16 cellular contexts compared by ENCODE assay signal in the genomic region with DNA sequence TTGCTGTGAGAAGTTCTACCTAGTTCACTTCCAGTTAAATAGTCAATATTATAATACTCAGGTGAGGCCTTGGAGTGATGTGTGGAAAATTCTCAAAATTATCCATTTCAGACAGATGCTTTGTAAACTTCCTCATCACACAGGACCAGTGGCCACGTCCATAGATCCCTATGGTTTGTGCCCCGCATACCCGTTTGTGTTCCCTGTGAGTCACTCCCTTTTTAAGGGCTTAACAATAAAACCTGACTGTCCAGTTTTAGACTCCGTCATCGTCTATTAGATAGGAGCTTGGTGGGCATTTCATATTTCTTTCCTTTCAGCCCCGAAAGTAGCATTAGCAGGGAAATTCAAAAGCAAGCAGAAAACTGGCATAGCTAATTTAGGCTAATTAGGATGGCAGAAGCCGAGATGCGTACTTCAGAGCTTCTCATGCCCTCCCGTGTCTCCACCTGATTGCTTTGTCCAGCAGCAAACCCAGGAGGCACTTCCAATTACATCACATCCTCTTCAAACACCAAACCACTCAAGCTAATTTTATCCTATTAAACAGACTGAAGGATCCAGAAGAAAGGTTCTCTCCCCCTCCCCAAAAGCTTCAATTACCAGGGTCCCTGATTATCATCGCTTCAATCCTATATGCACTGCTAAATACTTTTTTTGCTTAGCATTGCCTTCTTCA.
DNase-seq lines count a peak whose midpoint lies in the region; ATAC-seq, FAIRE-seq and TF ChIP-seq lines count a peak whose summit lies in the region.
"Had no signal": no experiment of that assay in that cellular context is flagged by ENCODE, and none has a peak within 500 bp of the region (broad histone marks: within the 10 kb centered on the region; RNA-seq: fewer than 3 reads in every experiment).

No MANE protein-coding gene starts in this region.

- H3K4me1 ChIP-seq in pancreas, result no peaks in the 10 kb centered on the region
- H3K4me1 ChIP-seq in BE2C, result no peaks in the 10 kb centered on the region
- H3K4me1 ChIP-seq: sigmoid colon had no signal

- no peaks in the 10 kb centered on the region for H3K9me3 ChIP-seq in pancreas
- no peaks in the 10 kb centered on the region for H3K9me3 ChIP-seq in BE2C
- H3K9me3 ChIP-seq: sigmoid colon, upper lobe of left lung had no signal

- 43 to 51% methylated on average over 10 of the region's 10 CpGs for WGBS in pancreas, 2 donors

- H3K36me3 ChIP-seq in pancreas (no peaks in the 10 kb centered on the region), BE2C (no peaks in the 10 kb centered on the region)
- H3K36me3 ChIP-seq: sigmoid colon, upper lobe of left lung had no signal

- H3K4me3 ChIP-seq in epithelial cell of esophagus (ENCODE audit: low read length) (no peak overlapping the region), pancreas (no peak overlapping the region), BE2C (ENCODE audit: low read depth, low read length) (no peak overlapping the region)
- H3K4me3 ChIP-seq: sigmoid colon, upper lobe of left lung had no signal

- DNase-seq in DMS153 treated with DMSO at 0.1 percent for 48 hours (lab: John Stamatoyannopoulos, UW; ENCODE audit: unreplicated experiment) (peak; percentile 58), NCI-H1436 (lab: John Stamatoyannopoulos, UW) (peak; percentile 80), NCI-H748 (lab: John Stamatoyannopoulos, UW; ENCODE audit: unreplicated experiment) (peak; percentile 99), epithelial cell of esophagus (ENCODE audit: low read depth) (peak; percentile 37), pancreas (no peak), LoVo (ENCODE audit: low spot score) (no peak), Kasumi-1 (lab: John Stamatoyannopoulos, UW) (no peak), BE2C (no peak)
- DNase-seq: activated CD4-positive, alpha-beta T cell treated with anti-CD3 and anti-CD28 coated beads for 36 hours; activated CD8-positive, alpha-beta memory T cell treated with anti-CD3 and anti-CD28 coated beads, Interleukin-2, amount 10 ng/mL, durations not matched to agents 7 days and 5 days; CD4-positive, alpha-beta T cell; HCEC 1CT; KBM-7; sigmoid colon had no signal

- no peak overlapping the region for H3K27ac ChIP-seq in pancreas
- H3K27ac ChIP-seq: sigmoid colon, upper lobe of left lung had no signal

- FAIRE-seq in pancreas (lab: Jason Lieb, UNC), result no peak

- no peak for TF ChIP-seq CTCF in epithelial cell of esophagus (IDR thresholded peaks at IDR 0.05; ENCODE audit: insufficient read depth, low read depth, low read length, missing control alignments)
- no peak for TF ChIP-seq CTCF in pancreas (IDR thresholded peaks at IDR 0.05)
- no peak for TF ChIP-seq CTCF in BE2C (IDR thresholded peaks at IDR 0.05; ENCODE audit: low read depth, low read length)

- intact Hi-C loops in pancreas (cut with DNase I), result no loop called here

- no peak for ATAC-seq in pancreas
- ATAC-seq: activated CD4-positive, alpha-beta T cell treated with anti-CD3 and anti-CD28 coated beads for 36 hours; activated CD8-positive, alpha-beta memory T cell treated with anti-CD3 and anti-CD28 coated beads, Interleukin-2, amount 10 ng/mL, durations not matched to agents 7 days and 5 days; Panc1 had no signal

- H3K27me3 ChIP-seq in pancreas (no peaks in the 10 kb centered on the region), BE2C (no peaks in the 10 kb centered on the region)
- H3K27me3 ChIP-seq: sigmoid colon, upper lobe of left lung had no signal

Comparison
In these comparisons a context has a peak if more than half of its experiments do, and no peak if none do; other contexts are left out.
1. DNase-seq: peak in DMS153 treated with DMSO at 0.1 percent for 48 hours (single experiment), NCI-H1436 (single experiment), NCI-H748 (single experiment) and epithelial cell of esophagus (single experiment); none in pancreas (0 of 6), LoVo (single experiment), Kasumi-1 (0 of 2) and BE2C (single experiment).